18 cellular contexts compared by ENCODE assay signal in the genomic region with DNA sequence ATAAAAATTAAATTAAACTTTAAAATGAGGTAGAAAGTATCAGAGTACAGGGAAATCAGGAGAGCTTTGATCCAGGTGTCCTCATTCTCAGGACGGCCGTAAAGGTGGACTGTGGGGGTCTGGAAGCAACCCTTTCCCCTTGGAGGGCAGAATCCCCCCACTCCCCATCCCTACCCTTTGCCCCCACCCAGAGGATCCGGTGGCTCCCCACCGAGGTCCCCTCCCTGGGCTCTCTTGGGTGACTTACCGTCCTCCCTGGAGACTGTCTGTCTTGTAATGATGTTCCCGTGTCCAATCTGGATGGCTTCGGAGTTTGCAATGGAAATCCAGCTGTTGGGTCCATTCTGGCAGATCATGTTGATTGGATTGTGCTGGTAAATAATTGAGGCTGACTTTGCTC. TPM values are rescaled to one million over a fixed set of nuclear protein-coding genes. Genes with fewer than 3 reads are reported as not detected.
A peak's percentile ranks its signal among the peaks of the same experiment; 100 is the strongest.
DNase-seq lines count a peak whose midpoint lies in the region; ATAC-seq and TF ChIP-seq lines count a peak whose summit lies in the region.
"Had no signal": no experiment of that assay in that cellular context is flagged by ENCODE, and none has a peak within 500 bp of the region (broad histone marks: within the 10 kb centered on the region; RNA-seq: fewer than 3 reads in every experiment).

No MANE protein-coding gene starts in this region.

- H3K36me3 Mint-ChIP-seq in activated naive CD4-positive, alpha-beta T cell treated with anti-CD3 and anti-CD28 coated beads, Interleukin-2, amount 50 U/mL, for 72 hours, result peaks cover 0 to 5% of the 10 kb centered on the region in 2 donors

- no peak overlapping the region for H2AFZ ChIP-seq in MM.1S (ENCODE audit: low read length)
- H2AFZ ChIP-seq: PC-9 had no signal

- no peaks in the 10 kb centered on the region for H4K20me1 ChIP-seq in MM.1S (ENCODE audit: insufficient read depth, low read length)

- peaks cover 50% of the 10 kb centered on the region for H3K79me2 ChIP-seq in MM.1S (ENCODE audit: low read length)

- no peak overlapping the region for H3K4me3 ChIP-seq in colonic mucosa
- H3K4me3 ChIP-seq in lower lobe of right lung, result no peak overlapping the region
- H3K4me3 ChIP-seq in MM.1S (ENCODE audit: low read length), result no peak overlapping the region
- H3K4me3 ChIP-seq: GM12878, PC-9 had no signal

- H3K27ac Mint-ChIP-seq in activated naive CD4-positive, alpha-beta T cell treated with anti-CD3 and anti-CD28 coated beads, Interleukin-2, amount 50 U/mL, for 72 hours, result no peak overlapping the region
- H3K27ac Mint-ChIP-seq: CD14-positive monocyte, IgD-negative memory B cell had no signal

- H3K27me3 ChIP-seq in colonic mucosa, result no peaks in the 10 kb centered on the region
- H3K27me3 ChIP-seq in lower lobe of right lung (ENCODE audit: low read depth), result peaks cover 8% of the 10 kb centered on the region
- H3K27me3 ChIP-seq in MM.1S (replicated peaks; ENCODE audit: insufficient read depth, low read length), result no peaks in the 10 kb centered on the region

- H3F3A ChIP-seq in MM.1S (ENCODE audit: insufficient read depth, low read length), result peaks cover 4% of the 10 kb centered on the region

- no peaks in the 10 kb centered on the region for H3K9me3 ChIP-seq in colonic mucosa
- no peaks in the 10 kb centered on the region for H3K9me3 ChIP-seq in lower lobe of right lung
- no peaks in the 10 kb centered on the region for H3K9me3 ChIP-seq in MM.1S (replicated peaks; ENCODE audit: insufficient read depth, low read length)
- H3K9me3 ChIP-seq: SK-N-SH had no signal

- DNase-seq in activated gamma-delta T cell treated with Interleukin-2 at 50 U/mL for 16 hours (peak; percentile 2), activated gamma-delta T cell (lab: John Stamatoyannopoulos, UW) (no peak), colonic mucosa (peak; percentile 3), lower lobe of right lung (peak; percentile 20), MM.1S (no peak), DMS114 treated with DMSO at 0.1 percent for 48 hours (lab: John Stamatoyannopoulos, UW; ENCODE audit: unreplicated experiment) (no peak)
- DNase-seq in activated naive CD4-positive, alpha-beta T cell treated with anti-CD3 and anti-CD28 coated beads, Interleukin-2, amount 50 U/mL, for 72 hours (ENCODE audit: low spot score in 2 of 2), result no peak
- DNase-seq: DMS79, MV-4-11, NCI-H187, NCI-H510A, PC-9, RPMI8226, SIG-M5, SK-N-SH had no signal

- no peaks in the 10 kb centered on the region for H3K9me2 ChIP-seq in MM.1S (replicated peaks; ENCODE audit: insufficient read depth, low read length)
- H3K9me2 ChIP-seq: SK-N-SH had no signal

- no peak overlapping the region for H3K4me2 ChIP-seq in MM.1S (ENCODE audit: low read depth, low read length)
- H3K4me2 ChIP-seq: PC-9, SK-N-SH had no signal

- H3K9ac ChIP-seq in colonic mucosa (ENCODE audit: low read depth in 2 of 2, low read length in 2 of 2) (no peak overlapping the region), MM.1S (ENCODE audit: low read length) (no peak overlapping the region)
- H3K9ac ChIP-seq: SK-N-SH had no signal

- TF ChIP-seq CTCF in colonic mucosa (IDR thresholded peaks at IDR 0.05), result no peak
- no peak for TF ChIP-seq CTCF in lower lobe of right lung (IDR thresholded peaks at IDR 0.05)
- no peak for TF ChIP-seq CTCF in MM.1S (IDR thresholded peaks at IDR 0.05; ENCODE audit: low read length)

- H3K36me3 ChIP-seq in colonic mucosa (no peaks in the 10 kb centered on the region), lower lobe of right lung (no peaks in the 10 kb centered on the region), MM.1S (replicated peaks; ENCODE audit: insufficient read depth, low read length) (peaks cover 24% of the 10 kb centered on the region)

- intact Hi-C loops in colonic mucosa (cut with DNase I), result no loop called here
- intact Hi-C loops in lower lobe of right lung (cut with DNase I), result no loop called here

- no peaks in the 10 kb centered on the region for H3K9me3 Mint-ChIP-seq in activated naive CD4-positive, alpha-beta T cell treated with anti-CD3 and anti-CD28 coated beads, Interleukin-2, amount 50 U/mL, for 72 hours
- H3K9me3 Mint-ChIP-seq: IgD-negative memory B cell had no signal

- no peak for ATAC-seq in lower lobe of right lung
- ATAC-seq in activated naive CD4-positive, alpha-beta T cell treated with anti-CD3 and anti-CD28 coated beads, Interleukin-2, amount 50 U/mL, for 72 hours, result no peak
- ATAC-seq: GM12878 had no signal

- H3K27ac ChIP-seq in colonic mucosa (no peak overlapping the region), lower lobe of right lung (no peak overlapping the region), MM.1S (ENCODE audit: low read length) (no peak overlapping the region)
- H3K27ac ChIP-seq: PC-9 had no signal

- H3K4me1 ChIP-seq in colonic mucosa (no peaks in the 10 kb centered on the region), lower lobe of right lung (no peaks in the 10 kb centered on the region), MM.1S (ENCODE audit: low read length) (peaks cover 13% of the 10 kb centered on the region)

RNA-seq across cellular contexts. Expression of a gene that starts 7.3 kb away (rescaled TPM):
- total RNA-seq in colonic mucosa (1 to 10 TPM; 2.7 to 3.4 TPM), lower lobe of right lung (5.8 TPM)
- 1 to 10 TPM in 1 of 2 donors, under 1 TPM in 1; 0.16 to 1.1 TPM for total RNA-seq in activated naive CD4-positive, alpha-beta T cell treated with anti-CD3 and anti-CD28 coated beads, Interleukin-2, amount 50 U/mL, for 72 hours
- total RNA-seq: PC-9 had no signal

RNA-seq across cellular contexts. Expression of a gene that starts 52.0 kb away (rescaled TPM):
- total RNA-seq in colonic mucosa (100 to 1,000 TPM; 272 TPM), lower lobe of right lung (not detected)
- not detected for total RNA-seq in activated naive CD4-positive, alpha-beta T cell treated with anti-CD3 and anti-CD28 coated beads, Interleukin-2, amount 50 U/mL, for 72 hours
- total RNA-seq: PC-9 had no signal

Comparison
In these comparisons a context has a peak if more than half of its experiments do, and no peak if none do; other contexts are left out.
1. DNase-seq: peak in activated gamma-delta T cell treated with Interleukin-2 at 50 U/mL for 16 hours (single experiment), colonic mucosa (single experiment) and lower lobe of right lung (single experiment); none in activated gamma-delta T cell (single experiment), MM.1S (single experiment), DMS114 treated with DMSO at 0.1 percent for 48 hours (single experiment) and activated naive CD4-positive, alpha-beta T cell treated with anti-CD3 and anti-CD28 coated beads, Interleukin-2, amount 50 U/mL, for 72 hours (0 of 2).
2. RNA of a gene that starts 52.0 kb away (total RNA-seq): 272 TPM in colonic mucosa; not detected in lower lobe of right lung (single experiment) and not detected in activated naive CD4-positive, alpha-beta T cell treated with anti-CD3 and anti-CD28 coated beads, Interleukin-2, amount 50 U/mL, for 72 hours; every median in the first group is over 100 times any median in the second.